In genomic region chr2:234158812-234159211, GRCh38 we compare ENCODE assay signal across 22 cellular contexts.
DNase-seq lines count a peak whose midpoint lies in the region; TF ChIP-seq lines count a peak whose summit lies in the region.
"Had no signal": no experiment of that assay in that cellular context is flagged by ENCODE, and none has a peak within 500 bp of the region (broad histone marks: within the 10 kb centered on the region; RNA-seq: fewer than 3 reads in every experiment).

No MANE protein-coding gene starts in this region.

- H3K27me3 ChIP-seq in ovary = no peaks in the 10 kb centered on the region
- H3K27me3 ChIP-seq: cardiac muscle cell, Peyer's patch had no signal

- peak; percentile 74 for DNase-seq in ELR (ENCODE audit: low read depth)
- peak; percentile 0 for DNase-seq in MV-4-11 (lab: John Stamatoyannopoulos, UW)
- DNase-seq in astrocyte of the spinal cord (ENCODE audit: low read depth, low spot score) = peak; percentile 83
- DNase-seq in renal cortical epithelial cell (ENCODE audit: low read depth) = peak; percentile 48
- DNase-seq in NK-92 (lab: John Stamatoyannopoulos, UW; ENCODE audit: unreplicated experiment) = no peak
- no peak for DNase-seq in HUDEP-2 (lab: John Stamatoyannopoulos, UW; ENCODE audit: unreplicated experiment in 76 of 76)
- no peak for DNase-seq in ovary
- DNase-seq: activated CD4-positive, CD25-positive, alpha-beta regulatory T cell treated with anti-CD3 and anti-CD28 coated beads, Interleukin-2, amount 50 U/mL, for 72 hours; activated CD8-positive, alpha-beta memory T cell treated with anti-CD3 and anti-CD28 coated beads, Interleukin-2, amount 10 ng/mL, durations not matched to agents 7 days and 5 days; activated naive CD8-positive, alpha-beta T cell treated with anti-CD3 and anti-CD28 coated beads, Interleukin-2, amount 10 ng/mL, durations not matched to agents 7 days and 5 days; dermis blood vessel endothelial cell; NCI-H1092 treated with DMSO at 0.1 percent for 48 hours; NCI-H2171; NCI-H748 treated with DMSO at 0.1 percent for 48 hours; Peyer's patch; small intestine; stimulated activated CD4-positive, alpha-beta T cell treated with anti-CD3 and anti-CD28 coated beads, Interleukin-2, amount 100 ng/mL, for 48 hours; trophoblast cell had no signal

- no peaks in the 10 kb centered on the region for H3K36me3 ChIP-seq in ovary
- H3K36me3 ChIP-seq: cardiac muscle cell, Peyer's patch, prostate gland had no signal

- H3K4me3 ChIP-seq in astrocyte of the spinal cord (ENCODE audit: low read depth, low read length) (no peak overlapping the region), ovary (no peak overlapping the region)
- H3K4me3 ChIP-seq: cardiac muscle cell, Peyer's patch, prostate gland had no signal

- no peaks in the 10 kb centered on the region for H3K4me1 ChIP-seq in ovary (ENCODE audit: insufficient read depth)
- H3K4me1 ChIP-seq: Peyer's patch, prostate gland had no signal

- no peak overlapping the region for H3K27ac ChIP-seq in ovary
- H3K27ac ChIP-seq: C4-2B, cardiac muscle cell, epithelial cell of prostate, Peyer's patch, prostate gland had no signal

- no peak for TF ChIP-seq EP300 in ovary (IDR thresholded peaks at IDR 0.05)

- H3K9me3 ChIP-seq in ovary = no peaks in the 10 kb centered on the region
- H3K9me3 ChIP-seq: Peyer's patch, prostate gland had no signal

- TF ChIP-seq CTCF in astrocyte of the spinal cord (IDR thresholded peaks at IDR 0.05; ENCODE audit: low read depth, low read length) (no peak), ovary (IDR thresholded peaks at IDR 0.05) (no peak)

- in situ Hi-C loops in astrocyte of the spinal cord (cut with HindIII; ENCODE audit: low sequenced_read_pairs) = no loop called here

- TF ChIP-seq POLR2A in ovary (IDR thresholded peaks at IDR 0.05) = no peak

- intact Hi-C loops in ovary (cut with DNase I) = no loop called here

- WGBS in ovary, 3 donors = 88 to 92% (median 91%) methylated on average over 4 of the region's 4 CpGs

Comparison
In these comparisons a context has a peak if more than half of its experiments do, and no peak if none do; other contexts are left out.
1. DNase-seq: peak in ELR (single experiment), MV-4-11 (single experiment), astrocyte of the spinal cord (single experiment) and renal cortical epithelial cell (single experiment); none in NK-92 (single experiment), HUDEP-2 (0 of 76) and ovary (0 of 5).